Comparison of ENCODE assay signal across 13 cellular contexts in genomic region chr2:38037325-38037724, GRCh38. TPM values are rescaled to one million over a fixed set of nuclear protein-coding genes. Genes with fewer than 3 reads are reported as not detected.
DNase-seq lines count a peak whose midpoint lies in the region; ATAC-seq and TF ChIP-seq lines count a peak whose summit lies in the region.
"Had no signal": no experiment of that assay in that cellular context is flagged by ENCODE, and none has a peak within 500 bp of the region (broad histone marks: within the 10 kb centered on the region; RNA-seq: fewer than 3 reads in every experiment).

No MANE protein-coding gene starts in this region.

- H3K9me3 ChIP-seq in mesenchymal stem cell (ENCODE audit: control insufficient read depth, low read length), result no peaks in the 10 kb centered on the region
- no peaks in the 10 kb centered on the region for H3K9me3 ChIP-seq in gastrocnemius medialis
- H3K9me3 ChIP-seq in CD4-positive, alpha-beta memory T cell (ENCODE audit: control insufficient read depth in 1 of 2, low read length in 2 of 2), result no peaks in the 10 kb centered on the region
- H3K9me3 ChIP-seq: Caco-2 had no signal

- no peak overlapping the region for H3K4ac ChIP-seq in mesenchymal stem cell (ENCODE audit: low read depth in 1 of 2, low read length in 2 of 2)

- H4K91ac ChIP-seq in mesenchymal stem cell (ENCODE audit: low read length), result no peak overlapping the region

- H2BK15ac ChIP-seq in mesenchymal stem cell (ENCODE audit: low read depth, poor library complexity, severe bottlenecking), result no peak overlapping the region

- peaks cover 29% of the 10 kb centered on the region for H3K4me1 Mint-ChIP-seq in activated CD4-positive, alpha-beta memory T cell treated with anti-CD3 and anti-CD28 coated beads for 36 hours (ENCODE audit: low read depth)
- peaks cover 24% of the 10 kb centered on the region for H3K4me1 Mint-ChIP-seq in activated CD4-positive, alpha-beta memory T cell treated with anti-CD3 and anti-CD28 coated beads, Interleukin-2, amount 10 ng/mL, durations not matched to agents 7 days and 5 days
- peaks cover 15% of the 10 kb centered on the region for H3K4me1 Mint-ChIP-seq in activated B cell treated with CpG ODN at 0.5 μM for 24 hours
- peaks cover 24% of the 10 kb centered on the region for H3K4me1 Mint-ChIP-seq in type B pancreatic cell (ENCODE audit: unreplicated experiment)
- H3K4me1 Mint-ChIP-seq in CD4-positive, alpha-beta memory T cell, result peaks cover 5 to 16% (median 10%) of the 10 kb centered on the region in 4 donors

- TF ChIP-seq POLR2A in gastrocnemius medialis (IDR thresholded peaks at IDR 0.05), result no peak

- no peak for DNase-seq in activated CD4-positive, alpha-beta memory T cell treated with anti-CD3 and anti-CD28 coated beads for 36 hours
- no peak for DNase-seq in activated CD4-positive, alpha-beta memory T cell treated with anti-CD3 and anti-CD28 coated beads, Interleukin-2, amount 10 ng/mL, durations not matched to agents 7 days and 5 days
- no peak for DNase-seq in activated B cell treated with CpG ODN at 0.5 μM for 24 hours
- DNase-seq in mesenchymal stem cell, result peak; percentile 46
- no peak for DNase-seq in type B pancreatic cell (ENCODE audit: extremely low spot score, unreplicated experiment)
- DNase-seq in gastrocnemius medialis, result no peak
- no peak for DNase-seq in CD4-positive, alpha-beta memory T cell
- DNase-seq in NK-92 treated with Interleukin-12 subunit alpha and Interleukin-12 subunit beta, amount 100 ng/mL, for 24 hours (lab: John Stamatoyannopoulos, UW), result no peak
- DNase-seq: activated CD4-positive, CD25-positive, alpha-beta regulatory T cell treated with anti-CD3 and anti-CD28 coated beads, Interleukin-2, amount 50 U/mL, for 72 hours; Caco-2; effector memory CD8-positive, alpha-beta T cell; NCI-H1092 had no signal

- intact Hi-C loops in activated CD4-positive, alpha-beta memory T cell treated with anti-CD3 and anti-CD28 coated beads for 36 hours (cut with micrococcal nuclease), result loop anchor here (2.0 kb wide), 1 partner anchor 39 kb away; the partner anchor contains the start of gene CYP1B1
- intact Hi-C loops in activated B cell treated with CpG ODN at 0.5 μM for 24 hours (cut with micrococcal nuclease), result loop anchor here (5.0 kb wide), 1 partner anchor 40 kb away; the partner anchor contains the start of gene CYP1B1
- intact Hi-C loops in gastrocnemius medialis (cut with DNase I; ENCODE audit: low total_unique reads), result no loop called here
- intact Hi-C loops in CD4-positive, alpha-beta memory T cell (cut with micrococcal nuclease), result no loop called here

- no peak overlapping the region for H3K18ac ChIP-seq in mesenchymal stem cell (ENCODE audit: low read depth in 1 of 2, low read length in 2 of 2)

- ATAC-seq in activated B cell treated with CpG ODN at 0.5 μM for 24 hours (ENCODE audit: low read depth), result no peak
- no peak for ATAC-seq in gastrocnemius medialis
- ATAC-seq: effector memory CD8-positive, alpha-beta T cell had no signal

- no peak overlapping the region for H2BK12ac ChIP-seq in mesenchymal stem cell (ENCODE audit: low read length in 2 of 2)

- H2AK5ac ChIP-seq in mesenchymal stem cell (ENCODE audit: low read length, severe bottlenecking), result no peak overlapping the region

- no peaks in the 10 kb centered on the region for H3K79me1 ChIP-seq in mesenchymal stem cell (replicated peaks; ENCODE audit: low read length, poor library complexity, severe bottlenecking)

- H3K27me3 Mint-ChIP-seq in activated CD4-positive, alpha-beta memory T cell treated with anti-CD3 and anti-CD28 coated beads for 36 hours, result peaks cover 50% of the 10 kb centered on the region
- H3K27me3 Mint-ChIP-seq in activated CD4-positive, alpha-beta memory T cell treated with anti-CD3 and anti-CD28 coated beads, Interleukin-2, amount 10 ng/mL, durations not matched to agents 7 days and 5 days, result peaks cover 36% of the 10 kb centered on the region
- H3K27me3 Mint-ChIP-seq in activated B cell treated with CpG ODN at 0.5 μM for 24 hours (peaks cover 30% of the 10 kb centered on the region), type B pancreatic cell (peaks cover 34% of the 10 kb centered on the region)
- peaks cover 34 to 42% of the 10 kb centered on the region in 2 donors for H3K27me3 Mint-ChIP-seq in CD4-positive, alpha-beta memory T cell

- H2BK120ac ChIP-seq in mesenchymal stem cell (ENCODE audit: low read depth, low read length), result no peak overlapping the region

- WGBS in mesenchymal stem cell, result 69% methylated on average over 4 of the region's 4 CpGs

- H3K4me1 ChIP-seq in mesenchymal stem cell (ENCODE audit: control insufficient read depth, insufficient read depth, low read depth, low read length), result no peaks in the 10 kb centered on the region
- peaks cover 5% of the 10 kb centered on the region in 2 donors for H3K4me1 ChIP-seq in gastrocnemius medialis
- H3K4me1 ChIP-seq in CD4-positive, alpha-beta memory T cell (ENCODE audit: insufficient read depth, low read length), result no peaks in the 10 kb centered on the region
- H3K4me1 ChIP-seq: Caco-2 had no signal

- no peak overlapping the region for H3K4me2 ChIP-seq in mesenchymal stem cell (ENCODE audit: low read length, poor library complexity, severe bottlenecking)
- H3K4me2 ChIP-seq: PC-9 had no signal

- H3K23ac ChIP-seq in mesenchymal stem cell (ENCODE audit: low read length in 2 of 2), result no peak overlapping the region

- no peaks in the 10 kb centered on the region for H3K9me3 Mint-ChIP-seq in activated CD4-positive, alpha-beta memory T cell treated with anti-CD3 and anti-CD28 coated beads for 36 hours
- no peaks in the 10 kb centered on the region for H3K9me3 Mint-ChIP-seq in activated CD4-positive, alpha-beta memory T cell treated with anti-CD3 and anti-CD28 coated beads, Interleukin-2, amount 10 ng/mL, durations not matched to agents 7 days and 5 days
- H3K9me3 Mint-ChIP-seq in activated B cell treated with CpG ODN at 0.5 μM for 24 hours (no peaks in the 10 kb centered on the region), type B pancreatic cell (peaks cover 3% of the 10 kb centered on the region)
- H3K9me3 Mint-ChIP-seq in CD4-positive, alpha-beta memory T cell, result peaks cover 0 to 4% (median 0%) of the 10 kb centered on the region in 8 donors
- H3K9me3 Mint-ChIP-seq: effector memory CD8-positive, alpha-beta T cell had no signal

- in situ Hi-C loops in gastrocnemius medialis (cut with MboI; ENCODE audit: low sequenced_read_pairs in 4 of 4), result no loop called here

- H3K27me3 ChIP-seq in mesenchymal stem cell (ENCODE audit: control insufficient read depth in 1 of 2, insufficient read depth in 1 of 2, low read length in 2 of 2), result peaks cover 0 to 9% of the 10 kb centered on the region in 2 experiments
- H3K27me3 ChIP-seq in gastrocnemius medialis, result peaks cover 3 to 19% (median 11%) of the 10 kb centered on the region in 3 donors
- H3K27me3 ChIP-seq in CD4-positive, alpha-beta memory T cell (ENCODE audit: insufficient read depth, low read length), result peaks cover 4% of the 10 kb centered on the region

- H3K27ac ChIP-seq in mesenchymal stem cell (ENCODE audit: low read length, poor library complexity, severe bottlenecking) (no peak overlapping the region), gastrocnemius medialis (no peak overlapping the region)
- no peak overlapping the region for H3K27ac ChIP-seq in CD4-positive, alpha-beta memory T cell (ENCODE audit: low read depth, low read length)
- H3K27ac ChIP-seq: PC-9 had no signal

- POLR2A ChIA-PET in activated CD4-positive, alpha-beta memory T cell treated with anti-CD3 and anti-CD28 coated beads for 36 hours (lab: Charles Lee), result interaction anchor here (1.3 to 2.1 kb wide), 4 partner anchors 9 to 143 kb away, joined by 3 to 23 read pairs (median 4); partner anchors contain the start of gene CYP1B1
- POLR2A ChIA-PET in activated CD4-positive, alpha-beta memory T cell treated with anti-CD3 and anti-CD28 coated beads, Interleukin-2, amount 10 ng/mL, durations not matched to agents 7 days and 5 days (lab: Charles Lee), result interaction anchor here (1.2 to 3.1 kb wide), 2 partner anchors 11 to 39 kb away, joined by 3 to 14 read pairs; partner anchors contain the start of gene CYP1B1
- POLR2A ChIA-PET in activated B cell treated with CpG ODN at 0.5 μM for 24 hours (lab: Charles Lee), result interaction anchor here (0.7 to 1.5 kb wide), 2 partner anchors 39 to 112 kb away, joined by 3 to 5 read pairs; partner anchors contain the start of genes CYP1B1 and RMDN2
- POLR2A ChIA-PET in CD4-positive, alpha-beta memory T cell (lab: Charles Lee; ENCODE audit: partially characterized antibody), result no interaction called here

- H3K36me3 ChIP-seq in mesenchymal stem cell (ENCODE audit: control insufficient read depth in 1 of 2, insufficient read depth in 2 of 2, low read depth in 1 of 2, low read length in 2 of 2), result no peaks in the 10 kb centered on the region
- no peaks in the 10 kb centered on the region for H3K36me3 ChIP-seq in gastrocnemius medialis
- no peaks in the 10 kb centered on the region for H3K36me3 ChIP-seq in CD4-positive, alpha-beta memory T cell (ENCODE audit: insufficient read depth, low read length)

- H3K36me3 Mint-ChIP-seq in activated CD4-positive, alpha-beta memory T cell treated with anti-CD3 and anti-CD28 coated beads for 36 hours, result no peaks in the 10 kb centered on the region
- H3K36me3 Mint-ChIP-seq in activated CD4-positive, alpha-beta memory T cell treated with anti-CD3 and anti-CD28 coated beads, Interleukin-2, amount 10 ng/mL, durations not matched to agents 7 days and 5 days (ENCODE audit: low read depth), result no peaks in the 10 kb centered on the region
- no peaks in the 10 kb centered on the region for H3K36me3 Mint-ChIP-seq in activated B cell treated with CpG ODN at 0.5 μM for 24 hours (ENCODE audit: low read depth)
- H3K36me3 Mint-ChIP-seq in type B pancreatic cell, result no peaks in the 10 kb centered on the region
- no peaks in the 10 kb centered on the region for H3K36me3 Mint-ChIP-seq in CD4-positive, alpha-beta memory T cell

- CTCF ChIA-PET in activated CD4-positive, alpha-beta memory T cell treated with anti-CD3 and anti-CD28 coated beads for 36 hours (lab: Charles Lee), result interaction anchor here (0.7 to 3.4 kb wide), 5 partner anchors 40 to 237 kb away, joined by 3 to 27 read pairs (median 4); partner anchors contain the start of gene CYP1B1
- CTCF ChIA-PET in activated CD4-positive, alpha-beta memory T cell treated with anti-CD3 and anti-CD28 coated beads, Interleukin-2, amount 10 ng/mL, durations not matched to agents 7 days and 5 days (lab: Charles Lee), result interaction anchor here (1.2 to 1.9 kb wide), 4 partner anchors 21 to 471 kb away, joined by 3 to 8 read pairs (median 4); partner anchors contain the start of gene CYP1B1
- CTCF ChIA-PET in activated B cell treated with CpG ODN at 0.5 μM for 24 hours (lab: Charles Lee), result interaction anchor here (1.3 kb wide), 1 partner anchor 39 kb away, joined by 5 read pairs; the partner anchor contains the start of gene CYP1B1
- CTCF ChIA-PET in CD4-positive, alpha-beta memory T cell (lab: Charles Lee; ENCODE audit: partially characterized antibody), result no interaction called here

- H2BK5ac ChIP-seq in mesenchymal stem cell (ENCODE audit: low read depth, low read length, poor library complexity, severe bottlenecking), result no peak overlapping the region

- TF ChIP-seq CTCF in activated B cell treated with CpG ODN at 0.5 μM for 24 hours (IDR thresholded peaks at IDR 0.05), result no peak
- TF ChIP-seq CTCF in type B pancreatic cell (conservative IDR thresholded peaks at IDR 0.05), result no peak
- no peak for TF ChIP-seq CTCF in gastrocnemius medialis (IDR thresholded peaks at IDR 0.05 in 4 of 5, conservative IDR thresholded peaks at IDR 0.05 in 1 of 5)

- peak overlapping the region; percentile 80 for H3K27ac Mint-ChIP-seq in activated CD4-positive, alpha-beta memory T cell treated with anti-CD3 and anti-CD28 coated beads for 36 hours
- no peak overlapping the region for H3K27ac Mint-ChIP-seq in activated CD4-positive, alpha-beta memory T cell treated with anti-CD3 and anti-CD28 coated beads, Interleukin-2, amount 10 ng/mL, durations not matched to agents 7 days and 5 days
- no peak overlapping the region for H3K27ac Mint-ChIP-seq in activated B cell treated with CpG ODN at 0.5 μM for 24 hours
- H3K27ac Mint-ChIP-seq in type B pancreatic cell, result no peak overlapping the region
- H3K27ac Mint-ChIP-seq in CD4-positive, alpha-beta memory T cell, result no peak overlapping the region
- H3K27ac Mint-ChIP-seq: effector memory CD8-positive, alpha-beta T cell had no signal

- H4K8ac ChIP-seq in mesenchymal stem cell (ENCODE audit: low read length), result no peak overlapping the region

- no peak overlapping the region for H2AFZ ChIP-seq in mesenchymal stem cell (ENCODE audit: low read depth, low read length)
- H2AFZ ChIP-seq: PC-9 had no signal

- no peak overlapping the region for H3K14ac ChIP-seq in mesenchymal stem cell (ENCODE audit: low read length in 2 of 2)

- no peak overlapping the region for H3K4me3 Mint-ChIP-seq in activated CD4-positive, alpha-beta memory T cell treated with anti-CD3 and anti-CD28 coated beads for 36 hours
- H3K4me3 Mint-ChIP-seq in activated CD4-positive, alpha-beta memory T cell treated with anti-CD3 and anti-CD28 coated beads, Interleukin-2, amount 10 ng/mL, durations not matched to agents 7 days and 5 days, result no peak overlapping the region
- H3K4me3 Mint-ChIP-seq in activated B cell treated with CpG ODN at 0.5 μM for 24 hours (peak overlapping the region; percentile 78), type B pancreatic cell (peak overlapping the region; percentile 58)
- H3K4me3 Mint-ChIP-seq in CD4-positive, alpha-beta memory T cell, result peak overlapping the region in 2 of 8 donors; percentile 29 to 59

- H3K9ac ChIP-seq in mesenchymal stem cell (ENCODE audit: low read length), result peak overlapping the region; percentile 86

- H3K4me3 ChIP-seq in mesenchymal stem cell (ENCODE audit: insufficient read depth in 1 of 2, low read depth in 1 of 2, low read length in 2 of 2) (peak overlapping the region in 1 of 2 experiments; percentile 68), gastrocnemius medialis (peak overlapping the region in 1 of 4 donors; percentile 67)
- H3K4me3 ChIP-seq in CD4-positive, alpha-beta memory T cell (ENCODE audit: low read length in 2 of 2), result no peak overlapping the region
- H3K4me3 ChIP-seq: PC-9 had no signal

RNA-seq across cellular contexts. Expression of gene CYP1B1, which starts 38.6 kb away (rescaled TPM):
- total RNA-seq in activated CD4-positive, alpha-beta memory T cell treated with anti-CD3 and anti-CD28 coated beads for 36 hours, result 1 to 10 TPM; 3.3 to 4.3 TPM
- total RNA-seq in activated CD4-positive, alpha-beta memory T cell treated with anti-CD3 and anti-CD28 coated beads, Interleukin-2, amount 10 ng/mL, durations not matched to agents 7 days and 5 days, result 10 to 100 TPM; 17.1 to 19.4 TPM
- total RNA-seq in activated B cell treated with CpG ODN at 0.5 μM for 24 hours (0.86 and 1.2 TPM in 2 replicates), type B pancreatic cell (ENCODE audit: low replicate concordance) (176 and 360 TPM in 2 replicates), gastrocnemius medialis (10 to 100 TPM in 2 of 4 donors, 1 to 10 TPM in 2; 2.5 to 29.1 (median 9.7) TPM)
- polyA plus RNA-seq in mesenchymal stem cell (2013, experiment 1 of 2), result 32.4 TPM
- polyA plus RNA-seq in mesenchymal stem cell (2013, experiment 2 of 2), result 33.1 TPM
- 1 to 10 TPM; 5.8 to 6.4 TPM for total RNA-seq in CD4-positive, alpha-beta memory T cell
- under 1 TPM in 1 of 2 donors, not detected in 1; 0.04 TPM for polyA plus RNA-seq in CD4-positive, alpha-beta memory T cell

Comparison
In these comparisons a context has a peak if more than half of its experiments do, and no peak if none do; other contexts are left out.
1. H3K4me3 Mint-ChIP-seq: peak in activated B cell treated with CpG ODN at 0.5 μM for 24 hours (single experiment) and type B pancreatic cell (single experiment); none in activated CD4-positive, alpha-beta memory T cell treated with anti-CD3 and anti-CD28 coated beads for 36 hours (single experiment) and activated CD4-positive, alpha-beta memory T cell treated with anti-CD3 and anti-CD28 coated beads, Interleukin-2, amount 10 ng/mL, durations not matched to agents 7 days and 5 days (single experiment).
2. intact Hi-C loops: an anchor here in activated CD4-positive, alpha-beta memory T cell treated with anti-CD3 and anti-CD28 coated beads for 36 hours (2.0 kb wide) and activated B cell treated with CpG ODN at 0.5 μM for 24 hours (5.0 kb wide); none called in gastrocnemius medialis and CD4-positive, alpha-beta memory T cell.